ENCODE assay signal across 14 cellular contexts in the genomic region with DNA sequence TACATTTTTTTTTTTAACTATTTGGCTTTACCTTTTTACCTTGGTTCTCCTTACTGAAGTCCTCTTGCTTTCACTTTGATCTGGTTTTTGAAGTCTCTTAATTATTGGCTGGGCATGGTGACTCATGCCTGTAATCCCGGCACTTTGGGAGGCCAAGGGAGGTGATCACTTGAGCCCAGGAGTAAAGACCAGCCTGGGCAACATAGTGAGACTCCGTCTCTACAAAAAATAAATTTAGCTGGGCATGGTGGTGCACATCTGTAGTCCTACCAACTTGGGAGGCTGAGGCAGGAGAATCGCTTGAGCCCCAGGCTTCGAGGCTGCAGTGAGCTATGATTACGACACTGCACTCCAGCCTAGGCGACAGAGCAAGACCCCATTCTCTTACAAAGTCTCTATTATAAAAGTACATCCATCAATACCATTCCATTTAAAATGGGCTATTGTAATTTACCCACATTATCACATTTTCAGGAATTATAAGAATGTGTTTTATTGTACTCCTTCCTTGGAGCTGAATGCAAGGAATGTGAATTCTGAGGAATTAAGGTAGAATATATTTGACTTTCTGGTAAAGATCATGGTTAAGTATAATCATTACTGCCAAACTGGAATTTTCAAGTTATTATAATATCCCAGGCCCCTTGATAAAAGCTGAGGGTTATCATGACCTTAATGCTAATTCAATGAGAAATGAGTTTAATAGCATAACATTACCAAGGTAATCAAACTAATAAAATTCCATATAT. TPM values are rescaled to one million over a fixed set of nuclear protein-coding genes. Genes with fewer than 3 reads are reported as not detected.
DNase-seq lines count a peak whose midpoint lies in the region; ATAC-seq and TF ChIP-seq lines count a peak whose summit lies in the region.
"Had no signal": no experiment of that assay in that cellular context is flagged by ENCODE, and none has a peak within 500 bp of the region (broad histone marks: within the 10 kb centered on the region; RNA-seq: fewer than 3 reads in every experiment).

No MANE protein-coding gene starts in this region.

- H3K27ac Mint-ChIP-seq in stimulated activated naive CD8-positive, alpha-beta T cell treated with anti-CD3 and anti-CD28 coated beads, Interleukin-15, Interleukin-2, amounts not matched to agents 100 ng/mL and 50 ng/mL, for 24 hours, result peak overlapping the region; percentile 18
- no peak overlapping the region for H3K27ac Mint-ChIP-seq in stimulated activated naive CD8-positive, alpha-beta T cell treated with anti-CD3 and anti-CD28 coated beads, Interleukin-15, amount 100 ng/mL, for 72 hours
- H3K27ac Mint-ChIP-seq: activated CD8-positive, alpha-beta memory T cell treated with anti-CD3 and anti-CD28 coated beads, Interleukin-2, amount 10 ng/mL, durations not matched to agents 7 days and 5 days had no signal

- H3K27me3 ChIP-seq in transverse colon (no peaks in the 10 kb centered on the region), foreskin keratinocyte (no peaks in the 10 kb centered on the region)

- peaks cover 39% of the 10 kb centered on the region for H3K36me3 Mint-ChIP-seq in stimulated activated naive CD8-positive, alpha-beta T cell treated with anti-CD3 and anti-CD28 coated beads, Interleukin-15, Interleukin-2, amounts not matched to agents 100 ng/mL and 50 ng/mL, for 24 hours (ENCODE audit: low read depth)

- H3K9me3 ChIP-seq in transverse colon, result no peaks in the 10 kb centered on the region

- no peak for TF ChIP-seq POLR2A in transverse colon (IDR thresholded peaks at IDR 0.05)

- no peak overlapping the region for H3K4me3 Mint-ChIP-seq in stimulated activated naive CD8-positive, alpha-beta T cell treated with anti-CD3 and anti-CD28 coated beads, Interleukin-15, Interleukin-2, amounts not matched to agents 100 ng/mL and 50 ng/mL, for 24 hours
- H3K4me3 Mint-ChIP-seq in stimulated activated naive CD8-positive, alpha-beta T cell treated with anti-CD3 and anti-CD28 coated beads, Interleukin-15, amount 100 ng/mL, for 72 hours, result no peak overlapping the region
- H3K4me3 Mint-ChIP-seq: activated B cell treated with CpG ODN at 0.5 μM for 24 hours; activated CD8-positive, alpha-beta memory T cell treated with anti-CD3 and anti-CD28 coated beads, Interleukin-2, amount 10 ng/mL, durations not matched to agents 7 days and 5 days had no signal

- no peak overlapping the region for H3K4me3 ChIP-seq in transverse colon

- no peak for TF ChIP-seq EP300 in transverse colon (IDR thresholded peaks at IDR 0.05; ENCODE audit: low read depth)

- H3K9me3 Mint-ChIP-seq in stimulated activated naive CD8-positive, alpha-beta T cell treated with anti-CD3 and anti-CD28 coated beads, Interleukin-15, Interleukin-2, amounts not matched to agents 100 ng/mL and 50 ng/mL, for 24 hours, result no peaks in the 10 kb centered on the region
- H3K9me3 Mint-ChIP-seq in stimulated activated naive CD8-positive, alpha-beta T cell treated with anti-CD3 and anti-CD28 coated beads, Interleukin-15, amount 100 ng/mL, for 72 hours, result no peaks in the 10 kb centered on the region
- H3K9me3 Mint-ChIP-seq: activated B cell treated with CpG ODN at 0.5 μM for 24 hours had no signal

- peaks cover 60% of the 10 kb centered on the region for H3K4me1 Mint-ChIP-seq in stimulated activated naive CD8-positive, alpha-beta T cell treated with anti-CD3 and anti-CD28 coated beads, Interleukin-15, Interleukin-2, amounts not matched to agents 100 ng/mL and 50 ng/mL, for 24 hours (ENCODE audit: low read depth)
- H3K4me1 Mint-ChIP-seq in stimulated activated naive CD8-positive, alpha-beta T cell treated with anti-CD3 and anti-CD28 coated beads, Interleukin-15, amount 100 ng/mL, for 72 hours, result peaks cover 56% of the 10 kb centered on the region

- H3K4me1 ChIP-seq in transverse colon, result peaks cover 3 to 27% (median 14%) of the 10 kb centered on the region in 4 donors
- peaks cover 52% of the 10 kb centered on the region for H3K4me1 ChIP-seq in foreskin keratinocyte

- DNase-seq in stimulated activated naive CD8-positive, alpha-beta T cell treated with anti-CD3 and anti-CD28 coated beads, Interleukin-15, amount 100 ng/mL, for 72 hours, result no peak
- DNase-seq in RPMI7951 (ENCODE audit: low read depth) (peak; percentile 33), kidney tubule cell (ENCODE audit: low spot score) (peak; percentile 57), transverse colon (no peak), foreskin keratinocyte (no peak)
- DNase-seq: activated B cell treated with CpG ODN at 0.5 μM for 24 hours; activated CD8-positive, alpha-beta memory T cell treated with anti-CD3 and anti-CD28 coated beads, Interleukin-2, amount 10 ng/mL, durations not matched to agents 7 days and 5 days; activated naive CD4-positive, alpha-beta T cell; hypothalamus; NCI-H774; stimulated activated naive CD4-positive, alpha-beta T cell treated with Interleukin-2 at 50 U/mL for 16 hours had no signal

- in situ Hi-C loops in transverse colon (cut with MboI; ENCODE audit: low pct_ligation_motif_present in 1 of 4, low pct_unique_long_range_greater_than_20kb in 1 of 4, low sequenced_read_pairs in 3 of 4), result no loop called here

- no peak for ATAC-seq in stimulated activated naive CD8-positive, alpha-beta T cell treated with anti-CD3 and anti-CD28 coated beads, Interleukin-15, amount 100 ng/mL, for 72 hours
- ATAC-seq in HG03520 (IDR thresholded peaks at IDR 0.05; ENCODE audit: unreplicated experiment) (no peak), foreskin keratinocyte (no peak), GM18858 (IDR thresholded peaks at IDR 0.05; ENCODE audit: unreplicated experiment) (no peak)
- ATAC-seq: activated CD8-positive, alpha-beta memory T cell treated with anti-CD3 and anti-CD28 coated beads, Interleukin-2, amount 10 ng/mL, durations not matched to agents 7 days and 5 days had no signal

- H3K27me3 Mint-ChIP-seq in stimulated activated naive CD8-positive, alpha-beta T cell treated with anti-CD3 and anti-CD28 coated beads, Interleukin-15, Interleukin-2, amounts not matched to agents 100 ng/mL and 50 ng/mL, for 24 hours, result no peaks in the 10 kb centered on the region
- H3K27me3 Mint-ChIP-seq in stimulated activated naive CD8-positive, alpha-beta T cell treated with anti-CD3 and anti-CD28 coated beads, Interleukin-15, amount 100 ng/mL, for 72 hours, result no peaks in the 10 kb centered on the region
- H3K27me3 Mint-ChIP-seq: activated B cell treated with CpG ODN at 0.5 μM for 24 hours; activated CD8-positive, alpha-beta memory T cell treated with anti-CD3 and anti-CD28 coated beads, Interleukin-2, amount 10 ng/mL, durations not matched to agents 7 days and 5 days had no signal

- H3K36me3 ChIP-seq in transverse colon, result peaks cover 0 to 4% (median 0%) of the 10 kb centered on the region in 4 donors

- intact Hi-C loops in transverse colon (cut with DNase I; ENCODE audit: low total_unique reads), result no loop called here

- no peak for TF ChIP-seq CTCF in transverse colon (IDR thresholded peaks at IDR 0.05)
- TF ChIP-seq CTCF in foreskin keratinocyte (conservative IDR thresholded peaks at IDR 0.05), result no peak

- H3K27ac ChIP-seq in transverse colon (no peak overlapping the region), foreskin keratinocyte (no peak overlapping the region)

- 90 to 100% methylated on average over 2 to 6 of the region's 6 CpGs for WGBS in transverse colon (ENCODE audit: low coverage in 1 of 2), 2 donors

RNA-seq across cellular contexts. Expression of gene MSL2, which starts 49.0 kb away (rescaled TPM):
- 13.1 and 13.7 TPM in 2 replicates for total RNA-seq in RPMI7951 (2014; rRNA removed; shearing (Covaris generic))
- total RNA-seq in transverse colon (10 to 100 TPM; 18.2 to 42.7 (median 31.7) TPM), foreskin keratinocyte (22.1 and 22.2 TPM in 2 replicates)
- polyA plus RNA-seq in foreskin keratinocyte, result 3.8 and 4.7 TPM in 2 replicates

Comparison
In these comparisons a context has a peak if more than half of its experiments do, and no peak if none do; other contexts are left out.
1. DNase-seq: peak in RPMI7951 (single experiment) and kidney tubule cell (single experiment); none in stimulated activated naive CD8-positive, alpha-beta T cell treated with anti-CD3 and anti-CD28 coated beads, Interleukin-15, amount 100 ng/mL, for 72 hours (0 of 2), transverse colon (single experiment) and foreskin keratinocyte (0 of 2).